ENCODE assay signal across 24 cellular contexts in the genomic region with DNA sequence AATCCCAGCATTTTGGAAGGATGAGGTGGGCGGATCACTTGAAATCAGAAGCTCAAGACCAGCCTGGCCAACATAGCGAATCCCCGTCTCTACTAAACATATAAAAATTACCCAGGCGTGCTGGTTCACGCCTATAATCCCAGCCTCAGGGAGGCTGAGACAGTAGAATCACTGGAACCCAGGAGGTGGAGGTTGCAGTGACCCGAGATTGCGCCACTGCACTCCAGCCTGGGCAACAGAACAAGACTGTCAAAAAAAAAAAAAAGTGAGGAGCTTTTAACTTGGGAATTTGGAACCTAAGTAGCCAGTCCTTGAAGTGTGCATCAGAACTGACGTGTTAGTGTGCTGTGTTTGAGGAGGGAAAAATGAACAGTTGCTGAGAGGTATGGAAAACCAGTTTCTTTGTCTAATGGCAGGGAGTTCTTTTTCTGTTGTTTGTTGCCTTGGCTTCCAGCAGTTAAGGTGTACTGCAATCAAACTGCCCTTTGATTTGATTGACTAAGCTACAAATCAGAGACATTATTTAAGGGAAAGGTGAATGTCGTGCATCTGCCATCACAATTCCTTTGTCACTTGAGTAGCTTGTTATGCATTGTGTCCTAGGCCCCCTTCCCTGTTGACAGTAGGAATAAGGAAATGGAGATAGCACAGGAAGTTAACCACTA. TPM values are rescaled to one million over a fixed set of nuclear protein-coding genes. Genes with fewer than 3 reads are reported as not detected.
DNase-seq lines count a peak whose midpoint lies in the region; ATAC-seq, FAIRE-seq and TF ChIP-seq lines count a peak whose summit lies in the region.
"Had no signal": no experiment of that assay in that cellular context is flagged by ENCODE, and none has a peak within 500 bp of the region (broad histone marks: within the 10 kb centered on the region; RNA-seq: fewer than 3 reads in every experiment).

No MANE protein-coding gene starts in this region.

- peak overlapping the region; percentile 66 for H3K27ac Mint-ChIP-seq in endodermal cell
- H3K27ac Mint-ChIP-seq: stimulated activated effector memory CD8-positive, alpha-beta T cell treated with anti-CD3 and anti-CD28 coated beads, Interleukin-12 subunit alpha, Interleukin-12 subunit beta, amount 100 ng/mL, for 72 hours had no signal

- H3K27ac ChIP-seq in cardiac muscle cell: peak overlapping the region; percentile 52
- H3K27ac ChIP-seq in endodermal cell (ENCODE audit: low read depth, low read length): no peak overlapping the region
- no peak overlapping the region for H3K27ac ChIP-seq in left lung
- H3K27ac ChIP-seq in esophagus muscularis mucosa (replicated peaks in 1 of 4): no peak overlapping the region
- H3K27ac ChIP-seq: C4-2B, thoracic aorta had no signal

- H3K4me1 ChIP-seq in cardiac muscle cell (ENCODE audit: low read depth) (peaks cover 12% of the 10 kb centered on the region), endodermal cell (ENCODE audit: control insufficient read depth, insufficient read depth, low read length) (peaks cover 10% of the 10 kb centered on the region), left lung (peaks cover 3 to 4% of the 10 kb centered on the region in 2 donors), esophagus muscularis mucosa (peaks cover 15 to 29% (median 18%) of the 10 kb centered on the region in 4 donors)

- intact Hi-C loops in left cardiac atrium (cut with DNase I): no loop called here
- intact Hi-C loops in left lung (cut with DNase I): no loop called here
- intact Hi-C loops in esophagus muscularis mucosa (cut with DNase I): no loop called here

- peaks cover 32% of the 10 kb centered on the region for H3K4me1 Mint-ChIP-seq in endodermal cell
- H3K4me1 Mint-ChIP-seq: stimulated activated effector memory CD8-positive, alpha-beta T cell treated with anti-CD3 and anti-CD28 coated beads, Interleukin-12 subunit alpha, Interleukin-12 subunit beta, amount 100 ng/mL, for 72 hours had no signal

- H3K36me3 ChIP-seq in cardiac muscle cell (peaks cover 11% of the 10 kb centered on the region), endodermal cell (ENCODE audit: control insufficient read depth, insufficient read depth, low read length) (peaks cover 40% of the 10 kb centered on the region), left lung (peaks cover 0 to 41% of the 10 kb centered on the region in 2 donors), esophagus muscularis mucosa (peaks cover 0 to 42% (median 28%) of the 10 kb centered on the region in 4 donors)

- TF ChIP-seq CTCF in cardiac muscle cell (IDR thresholded peaks at IDR 0.05; ENCODE audit: low read depth, low read length) (no peak), endodermal cell (conservative IDR thresholded peaks at IDR 0.05) (no peak), left lung (IDR thresholded peaks at IDR 0.05) (no peak), esophagus muscularis mucosa (IDR thresholded peaks at IDR 0.05) (no peak)

- peaks cover 30% of the 10 kb centered on the region for H3K36me3 Mint-ChIP-seq in endodermal cell (ENCODE audit: low read depth)

- 91 to 93% methylated on average over 5 to 9 of the region's 9 CpGs for WGBS in endodermal cell (ENCODE audit: insufficient coverage in 1 of 2, insufficient read length in 1 of 2), 2 experiments
- 89% methylated on average over 9 of the region's 9 CpGs for WGBS in esophagus muscularis mucosa

- H3K4me3 ChIP-seq in cardiac muscle cell (no peak overlapping the region), endodermal cell (ENCODE audit: low read length) (no peak overlapping the region), left lung (no peak overlapping the region), esophagus muscularis mucosa (no peak overlapping the region)
- H3K4me3 ChIP-seq: skin epidermis, thoracic aorta had no signal

- no peaks in the 10 kb centered on the region for H3K9me3 ChIP-seq in cardiac muscle cell (ENCODE audit: low read depth)
- no peaks in the 10 kb centered on the region for H3K9me3 ChIP-seq in endodermal cell (ENCODE audit: control insufficient read depth, low read length)
- no peaks in the 10 kb centered on the region for H3K9me3 ChIP-seq in left lung
- no peaks in the 10 kb centered on the region for H3K9me3 ChIP-seq in esophagus muscularis mucosa
- H3K9me3 ChIP-seq: thoracic aorta had no signal

- DNase-seq in cardiac muscle cell (ENCODE audit: low read depth in 1 of 2, low spot score in 1 of 2): no peak
- DNase-seq in left cardiac atrium: no peak
- no peak for DNase-seq in endodermal cell
- DNase-seq in left lung: no peak
- DNase-seq in GM12892 (ENCODE audit: insufficient read length): no peak
- DNase-seq in stimulated activated CD4-positive, alpha-beta T cell treated with anti-CD3 and anti-CD28 coated beads, Interleukin-15, amount 100 ng/mL, for 24 hours: no peak
- DNase-seq in esophagus muscularis mucosa (ENCODE audit: extremely low spot score): no peak
- DNase-seq: activated CD4-positive, alpha-beta T cell treated with anti-CD3 and anti-CD28 coated beads, Interleukin-2, amount 50 U/mL, for 4 hours; activated effector memory CD4-positive, alpha-beta T cell treated with Interleukin-2 at 50 U/mL for 16 hours; H7; islet precursor cell; KG1; NCI-H146; NCI-H2171 treated with DMSO at 0.1 percent for 48 hours; NCI-H748 treated with DMSO at 0.1 percent for 48 hours; occipital lobe; stimulated activated CD4-positive, alpha-beta T cell treated with anti-CD3 and anti-CD28 coated beads, Interleukin-2, amount 100 ng/mL, for 24 hours; T-helper 9 cell had no signal

- H3K27me3 ChIP-seq in cardiac muscle cell (no peaks in the 10 kb centered on the region), endodermal cell (ENCODE audit: control insufficient read depth, insufficient read depth, low read length, poor library complexity, severe bottlenecking) (no peaks in the 10 kb centered on the region), left lung (no peaks in the 10 kb centered on the region), esophagus muscularis mucosa (no peaks in the 10 kb centered on the region)

- TF ChIP-seq EP300 in esophagus muscularis mucosa (IDR thresholded peaks at IDR 0.05): no peak

- FAIRE-seq in GM12892 (lab: Jason Lieb, UNC): no peak
- FAIRE-seq: GM18507 had no signal

- no peak overlapping the region for H3K9ac ChIP-seq in endodermal cell (ENCODE audit: extremely low read depth, low read length, poor library complexity, severe bottlenecking)

- no peaks in the 10 kb centered on the region for H3K9me3 Mint-ChIP-seq in endodermal cell
- H3K9me3 Mint-ChIP-seq: stimulated activated effector memory CD8-positive, alpha-beta T cell treated with anti-CD3 and anti-CD28 coated beads, Interleukin-12 subunit alpha, Interleukin-12 subunit beta, amount 100 ng/mL, for 72 hours had no signal

- no peak overlapping the region for H3K4me3 Mint-ChIP-seq in endodermal cell
- H3K4me3 Mint-ChIP-seq: stimulated activated effector memory CD8-positive, alpha-beta T cell treated with anti-CD3 and anti-CD28 coated beads, Interleukin-12 subunit alpha, Interleukin-12 subunit beta, amount 100 ng/mL, for 72 hours had no signal

- peaks cover 6% of the 10 kb centered on the region for H3K27me3 Mint-ChIP-seq in endodermal cell (ENCODE audit: insufficient read depth)

- TF ChIP-seq POLR2A in GM12892 (IDR thresholded peaks at IDR 0.05; ENCODE audit: low read depth, low read length) (no peak), esophagus muscularis mucosa (IDR thresholded peaks at IDR 0.05; ENCODE audit: low read depth) (no peak)

- ATAC-seq in left cardiac atrium: no peak
- peak; percentile 66 for ATAC-seq in left lung
- no peak for ATAC-seq in GM21576 (IDR thresholded peaks at IDR 0.05; ENCODE audit: unreplicated experiment)
- ATAC-seq: stimulated activated effector memory CD8-positive, alpha-beta T cell treated with anti-CD3 and anti-CD28 coated beads, Interleukin-12 subunit alpha, Interleukin-12 subunit beta, amount 100 ng/mL, for 72 hours had no signal

RNA-seq across cellular contexts. Expression of a gene that starts 8.6 kb away (rescaled TPM):
- total RNA-seq in cardiac muscle cell (23.0 and 40.4 TPM in 2 replicates), left cardiac atrium (10 to 100 TPM; 18.7 to 19.1 TPM), endodermal cell (10 to 100 TPM; 17.0 to 22.8 TPM), left lung (10 to 100 TPM; 11.6 to 14.9 TPM), esophagus muscularis mucosa (10 to 100 TPM; 23.7 to 46.4 (median 35.9) TPM)
- polyA plus RNA-seq in cardiac muscle cell: 29.7 and 39.0 TPM in 2 replicates
- polyA plus RNA-seq in endodermal cell (2013, experiment 1 of 2): 20.9 TPM
- 22.2 TPM for polyA plus RNA-seq in endodermal cell (2013, experiment 2 of 2)
- 10.3 TPM for polyA plus RNA-seq in GM12892 (2012; ENCODE audit: missing spikeins)
